Comparison of ENCODE assay signal across 1 cellular context in genomic region chr1:161219078-161219892, GRCh38.
TF ChIP-seq lines count a peak whose summit lies in the region.

No MANE protein-coding gene starts in this region.

TF ChIP-seq in H1, 55 proteins besides CTCF, POLR2A, EP300 and RAD21:
- TF ChIP-seq CHD7 (IDR thresholded peaks at IDR 0.05; ENCODE audit: insufficient replicate concordance, low read length) = no peak
